In the genomic region with DNA sequence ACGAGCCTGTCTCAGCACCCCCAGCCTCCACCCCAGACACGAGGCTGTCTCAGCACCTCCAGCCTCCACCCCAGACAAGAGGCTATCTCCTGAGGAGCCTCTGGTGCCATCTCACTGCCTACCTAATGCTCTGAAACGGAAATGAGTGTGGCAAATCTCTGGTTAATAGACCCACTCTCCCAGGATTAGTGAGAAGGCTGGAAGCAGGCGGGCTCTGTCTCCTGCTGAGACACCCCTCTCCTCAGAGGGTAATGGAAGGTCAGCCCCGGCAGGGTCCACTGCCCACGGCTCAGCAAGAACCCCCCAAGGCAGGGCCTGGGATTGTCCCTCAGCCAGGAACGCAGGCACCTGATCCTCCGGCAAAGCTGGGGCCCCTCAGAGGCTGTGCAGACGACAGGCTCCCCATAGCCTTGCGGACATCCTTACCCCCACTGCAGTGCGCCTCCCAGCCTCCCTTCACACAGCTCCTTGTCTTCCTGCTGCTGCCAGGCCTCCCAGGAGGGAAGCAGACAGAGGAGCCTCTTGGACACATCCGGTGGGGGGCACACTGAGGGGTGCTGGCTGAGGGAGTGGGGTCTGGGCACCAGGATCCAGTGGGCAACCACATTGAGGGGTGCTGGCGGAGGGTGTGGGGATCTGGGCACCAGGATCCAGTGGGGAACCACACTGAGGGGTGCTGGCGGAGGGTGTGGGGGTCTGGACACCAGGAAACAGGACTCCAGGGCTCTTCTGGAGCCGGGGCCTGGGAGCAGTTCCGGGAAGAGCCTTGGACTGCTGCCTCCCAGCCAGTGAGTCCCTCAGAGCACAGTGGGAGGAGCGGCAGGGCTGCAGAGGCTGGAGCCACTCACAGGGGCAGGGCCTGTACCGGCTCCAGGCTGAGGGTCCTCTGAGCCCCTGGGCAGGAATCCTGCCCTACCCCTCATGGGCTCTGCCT, we compare ENCODE assay signal across 14 cellular contexts.
"Had no signal": no experiment of that assay in that cellular context is flagged by ENCODE, and none has a peak within 500 bp of the region (broad histone marks: within the 10 kb centered on the region; RNA-seq: fewer than 3 reads in every experiment).

No MANE protein-coding gene starts in this region.

- H3K27me3 Mint-ChIP-seq: central memory CD8-positive, alpha-beta T cell; T-helper 17 cell; type B pancreatic cell had no signal

- H3K27ac ChIP-seq: adrenal gland, gastrocnemius medialis, heart right ventricle, left lung, pancreas had no signal

- H3K27ac Mint-ChIP-seq: activated T-helper 2 cell treated with anti-CD3 and anti-CD28 coated beads, Interferon-gamma antibody, Interleukin-2, Interleukin-4, amounts not matched to agents 10 μg/mL and 5 μg/mL and 100 μg/mL, durations not matched to agents 14 hours and 24 hours and 36 hours; T-helper 17 cell; type B pancreatic cell had no signal

- H3K9me3 Mint-ChIP-seq: activated T-helper 2 cell treated with anti-CD3 and anti-CD28 coated beads, Interferon-gamma antibody, Interleukin-2, Interleukin-4, amounts not matched to agents 10 μg/mL and 5 μg/mL and 100 μg/mL, durations not matched to agents 14 hours and 24 hours and 36 hours; central memory CD8-positive, alpha-beta T cell; neural crest cell; type B pancreatic cell had no signal

- DNase-seq: activated CD4-positive, CD25-positive, alpha-beta regulatory T cell; activated naive CD4-positive, alpha-beta T cell treated with anti-CD3 and anti-CD28 coated beads, Interleukin-2, amount 50 U/mL, for 16 hours; effector memory CD4-positive, alpha-beta T cell; gastrocnemius medialis; heart right ventricle; left lung; T-helper 17 cell had no signal

- H3K4me1 ChIP-seq: adrenal gland, gastrocnemius medialis, heart right ventricle, left lung, pancreas had no signal

- H3K4me3 Mint-ChIP-seq: central memory CD8-positive, alpha-beta T cell; neural crest cell; T-helper 17 cell; type B pancreatic cell had no signal

- H3K27me3 ChIP-seq: adrenal gland, gastrocnemius medialis, heart right ventricle, left lung, pancreas had no signal

- H3K4me1 Mint-ChIP-seq: neural crest cell had no signal

- H3K9me3 ChIP-seq: adrenal gland, gastrocnemius medialis, heart right ventricle, left lung, pancreas had no signal

- ATAC-seq: gastrocnemius medialis, T-helper 17 cell had no signal

- H3K4me3 ChIP-seq: adrenal gland, gastrocnemius medialis, heart right ventricle, left lung, pancreas, smooth muscle cell had no signal
